In genomic region chr12:54071942-54072341, GRCh38 we compare ENCODE assay signal across 37 cellular contexts. TPM values are rescaled to one million over a fixed set of nuclear protein-coding genes. Genes with fewer than 3 reads are reported as not detected.
"Had no signal": no experiment of that assay in that cellular context is flagged by ENCODE, and none has a peak within 500 bp of the region (broad histone marks: within the 10 kb centered on the region; RNA-seq: fewer than 3 reads in every experiment).

No MANE protein-coding gene starts in this region.

- DNase-seq: activated B cell treated with CpG ODN at 0.5 μM for 24 hours; activated CD4-positive, alpha-beta memory T cell treated with anti-CD3 and anti-CD28 coated beads for 36 hours; activated CD4-positive, alpha-beta T cell treated with anti-CD3 and anti-CD28 coated beads for 4 hours; activated CD4-positive, alpha-beta T cell treated with anti-CD3 and anti-CD28 coated beads, Interleukin-2, amount 10 ng/mL, durations not matched to agents 24 days and 14 days; activated CD4-positive, alpha-beta T cell treated with anti-CD3 and anti-CD28 coated beads, Interleukin-2, amount 50 U/mL, for 1 hour; activated CD4-positive, alpha-beta T cell treated with anti-CD3 and anti-CD28 coated beads, Interleukin-2, amount 50 U/mL, for 4 hours; activated CD4-positive, CD25-positive, alpha-beta regulatory T cell treated with anti-CD3 and anti-CD28 coated beads, Interleukin-2, amount 50 U/mL, for 72 hours; activated CD8-positive, alpha-beta memory T cell treated with anti-CD3 and anti-CD28 coated beads, Interleukin-2, amount 50 U/mL, for 4 hours; activated CD8-positive, alpha-beta T cell treated with anti-CD3 and anti-CD28 coated beads for 36 hours; activated effector memory CD4-positive, alpha-beta T cell treated with anti-CD3 and anti-CD28 coated beads, Interleukin-2, amount 50 U/mL, for 16 hours; activated gamma-delta T cell treated with Interleukin-2 at 50 U/mL for 16 hours; activated naive CD4-positive, alpha-beta T cell; activated naive CD4-positive, alpha-beta T cell treated with anti-CD3 and anti-CD28 coated beads for 36 hours; activated naive CD4-positive, alpha-beta T cell treated with anti-CD3 and anti-CD28 coated beads, Interleukin-2, amount 50 U/mL, for 16 hours; activated naive CD8-positive, alpha-beta T cell treated with anti-CD3 and anti-CD28 coated beads for 36 hours; activated T-cell treated with anti-CD3 and anti-CD28 coated beads for 4 hours; activated T-cell treated with anti-CD3 and anti-CD28 coated beads, Interleukin-2, amount 50 U/mL, for 1 hour; activated T-cell treated with anti-CD3 and anti-CD28 coated beads, Interleukin-2, amount 50 U/mL, for 4 hours; activated T-cell treated with anti-CD3 and anti-CD28 coated beads, Interleukin-2, amount 50 U/mL, for 72 hours; adrenal gland; amniotic stem cell; aorta; body of pancreas; brain microvascular endothelial cell; central memory CD4-positive, alpha-beta T cell; T-helper 2 cell; T-helper 9 cell had no signal

- H3K27ac ChIP-seq: adrenal gland, body of pancreas, brain microvascular endothelial cell, breast epithelium, VCaP had no signal

- FAIRE-seq: astrocyte, TTC549 had no signal

- H3K4me3 ChIP-seq: adrenal gland, body of pancreas, breast epithelium had no signal

- ATAC-seq: activated CD8-positive, alpha-beta T cell treated with anti-CD3 and anti-CD28 coated beads for 36 hours; activated naive CD4-positive, alpha-beta T cell treated with anti-CD3 and anti-CD28 coated beads, Interleukin-2, amount 50 U/mL, for 72 hours; activated T-cell treated with anti-CD3 and anti-CD28 coated beads, Interleukin-2, amount 50 U/mL, for 4 hours; activated T-cell treated with anti-CD3 and anti-CD28 coated beads, Interleukin-2, amount 50 U/mL, for 72 hours; activated T-helper 17 cell treated with anti-CD3 and anti-CD28 coated beads, Interleukin-2, amount 50 U/mL, for 72 hours; body of pancreas had no signal

- H3K27me3 ChIP-seq: adrenal gland, breast epithelium had no signal

- H3K9me3 ChIP-seq: adrenal gland, body of pancreas, breast epithelium had no signal

- H3K36me3 ChIP-seq: adrenal gland, brain microvascular endothelial cell, breast epithelium had no signal

- H3K4me1 ChIP-seq: adrenal gland, body of pancreas, breast epithelium had no signal

RNA-seq across cellular contexts. Expression of gene HOXC4, which starts 18.3 kb away (rescaled TPM):
- total RNA-seq: activated CD4-positive, alpha-beta T cell treated with anti-CD3 and anti-CD28 coated beads, Interleukin-2, amount 10 ng/mL, durations not matched to agents 24 days and 14 days; activated T-helper 1 cell treated with anti-CD3 and anti-CD28 coated beads, Interleukin-12 subunit alpha, Interleukin-12 subunit beta, Interleukin-2, Interleukin-4 antibody, amounts not matched to agents 30 ng/mL and 10 ng/mL and 1 ng/mL, durations not matched to agents 14 hours and 24 hours and 36 hours; astrocyte; body of pancreas; cardiac septum; cerebellum had no signal

RNA-seq across cellular contexts. Expression of gene HOXC5, which starts 39.1 kb away (rescaled TPM):
- total RNA-seq: activated B cell treated with CpG ODN at 0.5 μM for 24 hours; activated CD4-positive, alpha-beta memory T cell treated with anti-CD3 and anti-CD28 coated beads for 36 hours; activated CD4-positive, alpha-beta T cell treated with anti-CD3 and anti-CD28 coated beads, Interleukin-2, amount 10 ng/mL, durations not matched to agents 24 days and 14 days; activated CD8-positive, alpha-beta memory T cell treated with anti-CD3 and anti-CD28 coated beads for 36 hours; activated CD8-positive, alpha-beta T cell treated with anti-CD3 and anti-CD28 coated beads for 36 hours; activated naive CD4-positive, alpha-beta T cell treated with anti-CD3 and anti-CD28 coated beads for 36 hours; activated naive CD4-positive, alpha-beta T cell treated with anti-CD3 and anti-CD28 coated beads, Interleukin-2, amount 50 U/mL, for 72 hours; activated naive CD8-positive, alpha-beta T cell treated with anti-CD3 and anti-CD28 coated beads for 36 hours; activated T-cell treated with anti-CD3 and anti-CD28 coated beads, Interleukin-2, amount 50 U/mL, for 4 hours; activated T-cell treated with anti-CD3 and anti-CD28 coated beads, Interleukin-2, amount 50 U/mL, for 72 hours; activated T-helper 1 cell treated with anti-CD3 and anti-CD28 coated beads, Interleukin-12 subunit alpha, Interleukin-12 subunit beta, Interleukin-2, Interleukin-4 antibody, amounts not matched to agents 30 ng/mL and 10 ng/mL and 1 ng/mL, durations not matched to agents 14 hours and 24 hours and 36 hours; activated T-helper 17 cell treated with anti-CD3 and anti-CD28 coated beads, Interleukin-2, amount 50 U/mL, for 72 hours; astrocyte; body of pancreas; cardiac septum; cerebellum had no signal
- polyA plus RNA-seq: aorta had no signal

RNA-seq across cellular contexts. Expression of gene HOXC6, which starts 43.7 kb away (rescaled TPM):
- total RNA-seq: activated B cell treated with CpG ODN at 0.5 μM for 24 hours; activated CD4-positive, alpha-beta memory T cell treated with anti-CD3 and anti-CD28 coated beads for 36 hours; activated CD4-positive, alpha-beta T cell treated with anti-CD3 and anti-CD28 coated beads, Interleukin-2, amount 10 ng/mL, durations not matched to agents 24 days and 14 days; activated CD8-positive, alpha-beta memory T cell treated with anti-CD3 and anti-CD28 coated beads for 36 hours; activated CD8-positive, alpha-beta T cell treated with anti-CD3 and anti-CD28 coated beads for 36 hours; activated naive CD4-positive, alpha-beta T cell treated with anti-CD3 and anti-CD28 coated beads for 36 hours; activated naive CD4-positive, alpha-beta T cell treated with anti-CD3 and anti-CD28 coated beads, Interleukin-2, amount 50 U/mL, for 72 hours; activated naive CD8-positive, alpha-beta T cell treated with anti-CD3 and anti-CD28 coated beads for 36 hours; activated T-cell treated with anti-CD3 and anti-CD28 coated beads, Interleukin-2, amount 50 U/mL, for 4 hours; activated T-cell treated with anti-CD3 and anti-CD28 coated beads, Interleukin-2, amount 50 U/mL, for 72 hours; activated T-helper 1 cell treated with anti-CD3 and anti-CD28 coated beads, Interleukin-12 subunit alpha, Interleukin-12 subunit beta, Interleukin-2, Interleukin-4 antibody, amounts not matched to agents 30 ng/mL and 10 ng/mL and 1 ng/mL, durations not matched to agents 14 hours and 24 hours and 36 hours; activated T-helper 17 cell treated with anti-CD3 and anti-CD28 coated beads, Interleukin-2, amount 50 U/mL, for 72 hours; astrocyte; body of pancreas; cerebellum had no signal
